In the genomic region with DNA sequence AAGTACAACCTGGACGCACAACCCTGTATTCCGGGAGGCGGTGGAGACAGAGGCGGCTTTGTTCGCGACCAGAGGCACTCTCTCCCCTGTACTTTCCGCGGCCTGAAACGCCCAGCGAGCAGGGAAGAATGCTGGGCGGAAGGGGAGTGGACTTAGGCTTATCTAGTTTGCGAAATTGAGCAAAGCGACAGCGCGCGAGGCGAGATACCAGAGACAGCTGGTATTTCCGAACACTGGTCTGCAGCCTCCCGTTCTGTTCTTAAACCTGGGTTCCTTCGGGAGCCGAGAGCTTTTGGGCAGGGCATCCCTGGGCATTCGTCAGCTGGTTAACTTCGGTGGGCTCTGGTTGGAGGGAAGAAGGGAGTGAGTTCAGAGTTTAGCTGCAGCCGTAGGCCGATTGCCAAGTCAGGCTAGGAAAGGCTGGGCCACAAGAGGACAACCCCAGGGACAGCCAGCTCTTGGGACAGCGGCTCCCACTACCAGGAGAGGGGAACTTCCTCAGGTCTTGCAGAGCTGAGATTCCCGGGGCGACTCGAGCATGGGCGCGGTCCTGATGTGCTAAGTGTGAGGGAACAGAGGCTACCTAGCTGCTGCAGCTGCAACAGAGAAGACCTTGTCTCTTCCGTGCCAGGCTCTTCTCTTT, we compare ENCODE assay signal across 8 cellular contexts. TPM values are rescaled to one million over a fixed set of nuclear protein-coding genes. Genes with fewer than 3 reads are reported as not detected.
A peak's percentile ranks its signal among the peaks of the same experiment; 100 is the strongest.
DNase-seq lines count a peak whose midpoint lies in the region; FAIRE-seq and TF ChIP-seq lines count a peak whose summit lies in the region.
"Had no signal": no experiment of that assay in that cellular context is flagged by ENCODE, and none has a peak within 500 bp of the region (broad histone marks: within the 10 kb centered on the region; RNA-seq: fewer than 3 reads in every experiment).

No MANE protein-coding gene starts in this region.

- FAIRE-seq in GM12892 (lab: Jason Lieb, UNC): peak; percentile 60
- FAIRE-seq in D721Med (lab: Jason Lieb, UNC): no peak
- FAIRE-seq: islet of Langerhans had no signal

- H2AFZ ChIP-seq in osteoblast (ENCODE audit: low read length): no peak overlapping the region

- H3K4me3 ChIP-seq in choroid plexus epithelial cell (ENCODE audit: low read depth, low read length): no peak overlapping the region
- H3K4me3 ChIP-seq in osteoblast (ENCODE audit: insufficient read depth, low read length): no peak overlapping the region

- H4K20me1 ChIP-seq in osteoblast (ENCODE audit: insufficient read depth, low read length): peaks cover 2% of the 10 kb centered on the region

- no peak overlapping the region for H3K4me2 ChIP-seq in osteoblast (ENCODE audit: insufficient read depth, low read length)

- no peaks in the 10 kb centered on the region for H3K79me2 ChIP-seq in osteoblast (ENCODE audit: insufficient read depth, low read length)

- H3K4me1 ChIP-seq in osteoblast (ENCODE audit: insufficient read depth, low read length): no peaks in the 10 kb centered on the region

- H3K27me3 ChIP-seq in osteoblast (ENCODE audit: insufficient read depth, low read length): peaks cover 99% of the 10 kb centered on the region

- no peaks in the 10 kb centered on the region for H3K36me3 ChIP-seq in osteoblast (ENCODE audit: insufficient read depth, low read length)

- TF ChIP-seq CTCF in choroid plexus epithelial cell (conservative IDR thresholded peaks at IDR 0.05; ENCODE audit: low read depth, low read length) (no peak), osteoblast (IDR thresholded peaks at IDR 0.05; ENCODE audit: extremely low read depth, low read depth, low read length) (no peak), D721Med (IDR thresholded peaks at IDR 0.05; ENCODE audit: insufficient read depth, missing control alignments) (no peak)

- H3K27ac ChIP-seq in osteoblast (ENCODE audit: low read depth, low read length): no peak overlapping the region

- TF ChIP-seq POLR2A in GM12892 (IDR thresholded peaks at IDR 0.05; ENCODE audit: low read depth, low read length): no peak

- DNase-seq in GM12892 (ENCODE audit: insufficient read length): no peak
- DNase-seq in NCI-H510A (lab: John Stamatoyannopoulos, UW): peak; percentile 25
- peak; percentile 28 for DNase-seq in choroid plexus epithelial cell (ENCODE audit: low read depth)
- peak; percentile 77 for DNase-seq in osteoblast (ENCODE audit: insufficient read length, low spot score, missing footprints)
- no peak for DNase-seq in NCI-H1105 (lab: John Stamatoyannopoulos, UW)
- DNase-seq in D721Med (ENCODE audit: insufficient read length, low spot score): no peak
- no peak for DNase-seq in NCI-H2171 (lab: John Stamatoyannopoulos, UW)

- no peaks in the 10 kb centered on the region for H3K9me3 ChIP-seq in osteoblast (ENCODE audit: low read depth, low read length)

RNA-seq across cellular contexts. Expression of gene HMX3, which starts 3.9 kb away (rescaled TPM):
- 0.47 TPM for polyA plus RNA-seq in GM12892 (2012; ENCODE audit: missing spikeins)
- total RNA-seq in osteoblast: not detected in 2 replicates

RNA-seq across cellular contexts. Expression of gene HMX2, which starts 8.3 kb away (rescaled TPM):
- polyA plus RNA-seq in GM12892 (2012; ENCODE audit: missing spikeins): 3.0 TPM
- not detected in 2 replicates for total RNA-seq in osteoblast

RNA-seq across cellular contexts. Expression of gene BUB3, which starts 14.6 kb away (rescaled TPM):
- 165 TPM for polyA plus RNA-seq in GM12892 (2012; ENCODE audit: missing spikeins)
- 107 and 109 TPM in 2 replicates for total RNA-seq in osteoblast

Comparison
In these comparisons a context has a peak if more than half of its experiments do, and no peak if none do; other contexts are left out.
1. DNase-seq: peak in NCI-H510A (single experiment), choroid plexus epithelial cell (single experiment) and osteoblast (single experiment); none in GM12892 (single experiment), NCI-H1105 (single experiment), D721Med (single experiment) and NCI-H2171 (single experiment).